15 cellular contexts compared by ENCODE assay signal in the genomic region with DNA sequence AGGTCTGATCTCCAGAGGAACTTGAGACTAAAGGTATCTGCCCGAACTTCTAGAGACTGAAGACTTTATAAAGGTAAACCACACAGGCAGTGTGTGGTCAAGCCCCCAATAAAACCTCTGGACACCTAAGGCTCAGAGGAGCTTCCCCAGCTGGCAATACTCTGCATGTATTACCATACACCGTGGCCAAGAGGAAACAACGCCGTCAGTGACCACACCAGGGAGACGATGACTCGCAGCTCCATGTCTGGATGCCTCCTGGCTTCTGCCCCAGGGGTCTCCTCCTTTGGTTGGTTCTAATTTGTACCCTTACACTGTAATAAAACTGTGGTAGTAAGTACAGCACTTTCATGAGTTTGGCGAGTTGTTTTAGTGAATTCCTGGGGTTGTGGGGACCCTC. TPM values are rescaled to one million over a fixed set of nuclear protein-coding genes. Genes with fewer than 3 reads are reported as not detected.
A peak's percentile ranks its signal among the peaks of the same experiment; 100 is the strongest.
DNase-seq lines count a peak whose midpoint lies in the region; ATAC-seq and TF ChIP-seq lines count a peak whose summit lies in the region.
"Had no signal": no experiment of that assay in that cellular context is flagged by ENCODE, and none has a peak within 500 bp of the region (broad histone marks: within the 10 kb centered on the region; RNA-seq: fewer than 3 reads in every experiment).

No MANE protein-coding gene starts in this region.

- H3K27ac ChIP-seq in GM23248 (peak overlapping the region; percentile 87), RWPE2 (ENCODE audit: poor library complexity, severe bottlenecking) (peak overlapping the region; percentile 71)
- no peak overlapping the region for H3K27ac ChIP-seq in CD8-positive, alpha-beta memory T cell (ENCODE audit: low read depth, low read length)
- H3K27ac ChIP-seq: skin epidermis had no signal

- DNase-seq in GM23248 (peak; percentile 85), RWPE2 (ENCODE audit: low spot score) (peak; percentile 75), epithelial cell of esophagus (ENCODE audit: low read depth) (peak; percentile 55), renal cortical epithelial cell (ENCODE audit: low read depth) (peak; percentile 27), NCI-H1930 (lab: John Stamatoyannopoulos, UW) (no peak)
- no peak for DNase-seq in activated CD4-positive, alpha-beta T cell treated with anti-CD3 and anti-CD28 coated beads, Interleukin-2, amount 10 ng/mL, durations not matched to agents 7 days and 5 days
- no peak for DNase-seq in CD8-positive, alpha-beta memory T cell
- DNase-seq: activated T-cell treated with anti-CD3 and anti-CD28 coated beads, Interleukin-2, amount 50 U/mL, for 1 hour; COR-L47; glutamatergic neuron; SW 1271 had no signal

- H3F3A ChIP-seq in GM23248 (ENCODE audit: insufficient read depth): peaks cover 17% of the 10 kb centered on the region; the same call in 1 of the 2 replicates

- no peak overlapping the region for H3K4me3 Mint-ChIP-seq in activated CD4-positive, alpha-beta T cell treated with anti-CD3 and anti-CD28 coated beads, Interleukin-2, amount 10 ng/mL, durations not matched to agents 7 days and 5 days
- H3K4me3 Mint-ChIP-seq in CD8-positive, alpha-beta memory T cell: no peak overlapping the region
- H3K4me3 Mint-ChIP-seq: dendritic cell treated with granulocyte-macrophage colony-stimulating factor and Interleukin-4, amounts not matched to agents 40 ng/mL and 50 ng/mL, for 4 days; nephron had no signal

- peaks cover 4% of the 10 kb centered on the region for H3K4me1 Mint-ChIP-seq in activated CD4-positive, alpha-beta T cell treated with anti-CD3 and anti-CD28 coated beads, Interleukin-2, amount 10 ng/mL, durations not matched to agents 7 days and 5 days
- peaks cover 4 to 5% (median 4%) of the 10 kb centered on the region in 3 donors for H3K4me1 Mint-ChIP-seq in CD8-positive, alpha-beta memory T cell
- H3K4me1 Mint-ChIP-seq: nephron had no signal

- H4K20me1 ChIP-seq in GM23248 (ENCODE audit: insufficient read depth): no peaks in the 10 kb centered on the region

- H2AFZ ChIP-seq in GM23248: no peak overlapping the region

- H3K36me3 ChIP-seq in GM23248 (ENCODE audit: low read depth) (no peaks in the 10 kb centered on the region; the same call in 1 of the 2 replicates), RWPE2 (ENCODE audit: low read depth) (peaks cover 44% of the 10 kb centered on the region)
- H3K36me3 ChIP-seq in CD8-positive, alpha-beta memory T cell (ENCODE audit: insufficient read depth, low read length): peaks cover 38% of the 10 kb centered on the region

- peak overlapping the region; percentile 49 for H3K9ac ChIP-seq in GM23248

- H3K4me3 ChIP-seq in GM23248 (0 out of 2 replicates have a peak overlapping the region, but pooled peaks have one; percentile 0), RWPE2 (ENCODE audit: severe bottlenecking) (no peak overlapping the region), epithelial cell of esophagus (ENCODE audit: low read length) (no peak overlapping the region)
- no peak overlapping the region for H3K4me3 ChIP-seq in CD8-positive, alpha-beta memory T cell (ENCODE audit: low read length)
- H3K4me3 ChIP-seq: skin epidermis had no signal

- H3K36me3 Mint-ChIP-seq in activated CD4-positive, alpha-beta T cell treated with anti-CD3 and anti-CD28 coated beads, Interleukin-2, amount 10 ng/mL, durations not matched to agents 7 days and 5 days (ENCODE audit: low read depth): peaks cover 24% of the 10 kb centered on the region
- H3K36me3 Mint-ChIP-seq in CD8-positive, alpha-beta memory T cell: peaks cover 17 to 87% (median 27%) of the 10 kb centered on the region in 3 donors

- H3K79me2 ChIP-seq in GM23248 (ENCODE audit: insufficient read depth): no peaks in the 10 kb centered on the region

- ATAC-seq in RWPE2 (ENCODE audit: low read depth): peak; percentile 51
- ATAC-seq: activated CD4-positive, CD25-positive, alpha-beta regulatory T cell treated with anti-CD3 and anti-CD28 coated beads, Interleukin-2, amount 50 U/mL, for 24 hours had no signal

- peak overlapping the region; percentile 42 for H3K4me2 ChIP-seq in GM23248 (ENCODE audit: unreplicated experiment)

- H3K9me2 ChIP-seq in GM23248 (ENCODE audit: insufficient read depth): no peaks in the 10 kb centered on the region

- H3K9me3 Mint-ChIP-seq in activated CD4-positive, alpha-beta T cell treated with anti-CD3 and anti-CD28 coated beads, Interleukin-2, amount 10 ng/mL, durations not matched to agents 7 days and 5 days: peaks cover 2% of the 10 kb centered on the region
- no peaks in the 10 kb centered on the region for H3K9me3 Mint-ChIP-seq in CD8-positive, alpha-beta memory T cell
- H3K9me3 Mint-ChIP-seq: dendritic cell treated with granulocyte-macrophage colony-stimulating factor and Interleukin-4, amounts not matched to agents 40 ng/mL and 50 ng/mL, for 4 days; nephron had no signal

- H3K4me1 ChIP-seq in GM23248 (ENCODE audit: insufficient read depth) (peaks cover 20% of the 10 kb centered on the region), RWPE2 (ENCODE audit: insufficient read depth, poor library complexity, severe bottlenecking) (peaks cover 16% of the 10 kb centered on the region)
- H3K4me1 ChIP-seq in CD8-positive, alpha-beta memory T cell (ENCODE audit: insufficient read depth, low read length): no peaks in the 10 kb centered on the region

- WGBS in GM23248 (ENCODE audit: low coverage in 1 of 2, low lambda C conversion rate in 2 of 2, missing lambda C conversion rate in 2 of 2), 2 experiments: 53 to 55% methylated on average over 7 of the region's 7 CpGs

- POLR2A ChIA-PET in activated CD4-positive, alpha-beta T cell treated with anti-CD3 and anti-CD28 coated beads, Interleukin-2, amount 10 ng/mL, durations not matched to agents 7 days and 5 days (lab: Charles Lee): no interaction called here
- POLR2A ChIA-PET in CD8-positive, alpha-beta memory T cell (lab: Charles Lee): no interaction called here

- H3K27me3 Mint-ChIP-seq in activated CD4-positive, alpha-beta T cell treated with anti-CD3 and anti-CD28 coated beads, Interleukin-2, amount 10 ng/mL, durations not matched to agents 7 days and 5 days: no peaks in the 10 kb centered on the region
- peaks cover 0 to 2% of the 10 kb centered on the region in 2 donors for H3K27me3 Mint-ChIP-seq in CD8-positive, alpha-beta memory T cell
- H3K27me3 Mint-ChIP-seq: dendritic cell treated with granulocyte-macrophage colony-stimulating factor and Interleukin-4, amounts not matched to agents 40 ng/mL and 50 ng/mL, for 4 days had no signal

- TF ChIP-seq CTCF in RWPE2 (IDR thresholded peaks at IDR 0.05; ENCODE audit: poor library complexity, severe bottlenecking): no peak
- TF ChIP-seq CTCF in epithelial cell of esophagus (IDR thresholded peaks at IDR 0.05; ENCODE audit: insufficient read depth, low read depth, low read length, missing control alignments): no peak

- no peaks in the 10 kb centered on the region for H3K27me3 ChIP-seq in GM23248 (replicated peaks; ENCODE audit: insufficient read depth)
- no peaks in the 10 kb centered on the region for H3K27me3 ChIP-seq in RWPE2 (ENCODE audit: insufficient read depth, poor library complexity, severe bottlenecking)
- H3K27me3 ChIP-seq in CD8-positive, alpha-beta memory T cell (ENCODE audit: insufficient read depth, low read length, poor library complexity, severe bottlenecking): no peaks in the 10 kb centered on the region

- no peaks in the 10 kb centered on the region for H3K9me3 ChIP-seq in GM23248 (ENCODE audit: low read depth)
- H3K9me3 ChIP-seq in RWPE2 (ENCODE audit: severe bottlenecking): no peaks in the 10 kb centered on the region
- H3K9me3 ChIP-seq in CD8-positive, alpha-beta memory T cell (ENCODE audit: low read length): no peaks in the 10 kb centered on the region

- in situ Hi-C loops in GM23248 (cut with MboI): no loop called here

- CTCF ChIA-PET in activated CD4-positive, alpha-beta T cell treated with anti-CD3 and anti-CD28 coated beads, Interleukin-2, amount 10 ng/mL, durations not matched to agents 7 days and 5 days (lab: Charles Lee): interaction anchor here (1.4 to 1.8 kb wide), 2 partner anchors 13 to 83 kb away, joined by 3 to 6 read pairs; no protein-coding TSS in a partner anchor
- CTCF ChIA-PET in CD8-positive, alpha-beta memory T cell (lab: Charles Lee): interaction anchor here (0.8 to 1.8 kb wide), 4 partner anchors 9 to 82 kb away, joined by 3 to 4 read pairs (median 3); no protein-coding TSS in a partner anchor

- H3K27ac Mint-ChIP-seq in activated CD4-positive, alpha-beta T cell treated with anti-CD3 and anti-CD28 coated beads, Interleukin-2, amount 10 ng/mL, durations not matched to agents 7 days and 5 days: no peak overlapping the region
- peak overlapping the region in 1 of 8 donors; percentile 69 for H3K27ac Mint-ChIP-seq in CD8-positive, alpha-beta memory T cell
- H3K27ac Mint-ChIP-seq: dendritic cell treated with granulocyte-macrophage colony-stimulating factor and Interleukin-4, amounts not matched to agents 40 ng/mL and 50 ng/mL, for 4 days; nephron had no signal

RNA-seq across cellular contexts. Expression of gene BCL2L10, which starts 32.1 kb away (rescaled TPM):
- not detected in 2 replicates for total RNA-seq in GM23248 (2014; rRNA removed; shearing (Covaris generic))
- not detected in 2 replicates for polyA plus RNA-seq in GM23248 (2016; fragmentation: Nextera tagmentation; extraction: Ambion mirVana)
- 0.60 and 0.87 TPM in 2 replicates for total RNA-seq in renal cortical epithelial cell
- under 1 TPM in 1 of 2 experiments, not detected in 1; 0.27 TPM for total RNA-seq in activated CD4-positive, alpha-beta T cell treated with anti-CD3 and anti-CD28 coated beads, Interleukin-2, amount 10 ng/mL, durations not matched to agents 7 days and 5 days
- under 1 TPM in 1 of 2 experiments, not detected in 1; 0.31 TPM for total RNA-seq in CD8-positive, alpha-beta memory T cell
- polyA plus RNA-seq in CD8-positive, alpha-beta memory T cell: 0.17 TPM

RNA-seq across cellular contexts. Expression of gene GNB5, which starts 46.5 kb away (rescaled TPM):
- total RNA-seq in GM23248 (2014; rRNA removed; shearing (Covaris generic)): 39.1 and 42.8 TPM in 2 replicates
- 39.9 and 42.4 TPM in 2 replicates for polyA plus RNA-seq in GM23248 (2016; fragmentation: Nextera tagmentation; extraction: Ambion mirVana)
- 36.5 and 42.7 TPM in 2 replicates for total RNA-seq in renal cortical epithelial cell
- total RNA-seq in activated CD4-positive, alpha-beta T cell treated with anti-CD3 and anti-CD28 coated beads, Interleukin-2, amount 10 ng/mL, durations not matched to agents 7 days and 5 days: 10 to 100 TPM; 28.5 to 34.2 TPM
- 10 to 100 TPM; 19.2 to 21.7 TPM for total RNA-seq in CD8-positive, alpha-beta memory T cell
- 46.0 TPM for polyA plus RNA-seq in CD8-positive, alpha-beta memory T cell

Comparison
In these comparisons a context has a peak if more than half of its experiments do, and no peak if none do; other contexts are left out.
1. DNase-seq: peak in GM23248 (single experiment), RWPE2 (single experiment), epithelial cell of esophagus (single experiment) and renal cortical epithelial cell (single experiment); none in activated CD4-positive, alpha-beta T cell treated with anti-CD3 and anti-CD28 coated beads, Interleukin-2, amount 10 ng/mL, durations not matched to agents 7 days and 5 days (single experiment), NCI-H1930 (0 of 2) and CD8-positive, alpha-beta memory T cell (0 of 5).